1 cellular context compared by ENCODE assay signal in genomic region chr1:154999651-155000474, GRCh38.
TF ChIP-seq lines count a peak whose summit lies in the region.

No MANE protein-coding gene starts in this region.

TF ChIP-seq in GM12878, 131 proteins besides CTCF, POLR2A, EP300 and RAD21 (continues in another document):
- TF ChIP-seq CBX5 (IDR thresholded peaks at IDR 0.05; ENCODE audit: low read depth) (no peak), BACH1 (IDR thresholded peaks at IDR 0.05; ENCODE audit: borderline replicate concordance) (peak; percentile 32; the same call in 1 of the 2 replicates), MAX (IDR thresholded peaks at IDR 0.05; ENCODE audit: low read depth, low read length) (peak; percentile 89), ZBTB11 (CRISPR knock-in tag; IDR thresholded peaks at IDR 0.05) (no peak), CBFB (IDR thresholded peaks at IDR 0.05; ENCODE audit: low read depth) (no peak), IKZF2 (IDR thresholded peaks at IDR 0.05) (peak; percentile 3 to 60; a peak in 3 of 4 replicates), ZSCAN29 (IDR thresholded peaks at IDR 0.05) (no peak), NKRF (conservative IDR thresholded peaks at IDR 0.05) (peak; percentile 50), SMARCA5 (IDR thresholded peaks at IDR 0.05) (0 out of 2 replicates have a peak, but pooled peaks have one; percentile 11), PBX3 (IDR thresholded peaks at IDR 0.05; ENCODE audit: insufficient replicate concordance, low read depth, low read length) (peak; percentile 33), ATF7 (IDR thresholded peaks at IDR 0.05; ENCODE audit: low read depth) (peak; percentile 24; the same call in 1 of the 2 replicates), RCOR1 (conservative IDR thresholded peaks at IDR 0.05; ENCODE audit: low read depth, low read length) (0 out of 2 replicates have a peak, but pooled peaks have one; percentile 10), MXI1 (IDR thresholded peaks at IDR 0.05; ENCODE audit: low read depth, low read length) (peak; percentile 94), POU2F2 (IDR thresholded peaks at IDR 0.05; ENCODE audit: borderline replicate concordance, low read depth, low read length) (0 out of 3 replicates have a peak, but pooled peaks have one; percentile 16), SKIL (IDR thresholded peaks at IDR 0.05; ENCODE audit: low read depth, poor library complexity, severe bottlenecking) (no peak), ZNF274 (IDR thresholded peaks at IDR 0.05; ENCODE audit: insufficient read depth, insufficient read length) (no peak), TCF3 (IDR thresholded peaks at IDR 0.05; ENCODE audit: borderline replicate concordance, insufficient read depth, low read depth, low read length) (0 out of 2 replicates have a peak, but pooled peaks have one; percentile 40), E4F1 (IDR thresholded peaks at IDR 0.05; ENCODE audit: borderline replicate concordance, partially characterized antibody) (no peak), GATAD2B (conservative IDR thresholded peaks at IDR 0.05; ENCODE audit: low read depth) (peak; percentile 20; the same call in 1 of the 2 replicates), SPI1 (IDR thresholded peaks at IDR 0.05; ENCODE audit: borderline replicate concordance, insufficient read depth, low read depth, low read length) (no peak), MTA3 (IDR thresholded peaks at IDR 0.05; ENCODE audit: borderline replicate concordance, low read length) (no peak), RELB (IDR thresholded peaks at IDR 0.05; ENCODE audit: low read depth) (peak; percentile 55; the same call in 1 of the 2 replicates), ZBTB4 (CRISPR knock-in tag; IDR thresholded peaks at IDR 0.05) (no peak), STAT3 (IDR thresholded peaks at IDR 0.05; ENCODE audit: low read depth, low read length) (no peak), KDM1A (IDR thresholded peaks at IDR 0.05; ENCODE audit: borderline replicate concordance) (no peak), ZNF592 (IDR thresholded peaks at IDR 0.05) (no peak), PML (IDR thresholded peaks at IDR 0.05; ENCODE audit: low read length) (no peak), ESRRA (IDR thresholded peaks at IDR 0.05; ENCODE audit: low read length) (no peak), HSF1 (IDR thresholded peaks at IDR 0.05; ENCODE audit: low read depth, low read length) (no peak), CREM (IDR thresholded peaks at IDR 0.05; ENCODE audit: low read depth) (no peak), ZNF24 (IDR thresholded peaks at IDR 0.05) (no peak)
